8 cellular contexts compared by ENCODE assay signal in the genomic region with DNA sequence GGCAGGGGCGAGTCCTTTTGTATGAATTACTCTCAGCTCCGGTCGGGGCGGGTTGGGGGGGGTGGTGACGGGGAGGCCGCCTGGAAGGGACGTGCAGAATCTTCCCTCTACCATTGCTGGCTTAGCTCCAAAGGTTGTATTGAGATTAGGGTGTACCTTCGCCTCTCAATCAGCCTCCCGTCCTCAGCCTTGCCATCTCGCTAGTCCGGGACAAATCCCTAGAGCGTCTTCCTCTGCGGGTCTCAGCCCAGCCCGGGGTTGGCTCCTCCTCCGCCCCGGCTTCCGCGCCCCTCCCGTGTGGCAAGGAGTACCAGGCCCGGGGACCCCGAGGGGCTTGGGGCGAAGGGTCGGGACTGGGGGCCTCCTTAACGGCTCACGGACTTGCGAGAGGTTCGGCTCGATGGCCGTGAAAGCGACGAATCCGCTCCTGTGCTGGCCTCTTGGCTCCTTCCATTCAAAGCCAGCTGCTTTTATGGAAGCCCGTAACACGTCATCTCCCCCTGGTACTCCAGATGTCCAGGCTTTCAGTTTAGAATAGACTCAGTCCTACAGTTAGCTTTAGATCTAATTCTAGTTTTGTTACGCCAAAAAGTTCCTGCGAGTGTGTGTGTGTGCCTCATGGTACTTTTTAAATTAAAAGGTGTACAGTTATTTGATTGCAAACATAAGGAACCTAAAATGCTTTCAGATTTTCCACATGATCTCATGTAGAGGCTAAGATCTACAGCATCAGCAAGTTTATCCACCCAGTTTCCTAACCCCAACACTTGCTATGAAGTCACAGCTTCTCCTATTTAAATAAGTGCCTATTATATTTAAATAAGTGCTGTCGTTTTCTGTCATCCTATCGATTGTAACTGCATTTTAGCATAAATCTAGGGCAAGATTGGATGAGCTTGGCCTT. TPM values are rescaled to one million over a fixed set of nuclear protein-coding genes. Genes with fewer than 3 reads are reported as not detected.
DNase-seq lines count a peak whose midpoint lies in the region; ATAC-seq and TF ChIP-seq lines count a peak whose summit lies in the region.

No MANE protein-coding gene starts in this region.

- H4K20me1 ChIP-seq in OCI-LY3 (ENCODE audit: insufficient read depth, low read length), result peaks cover 32% of the 10 kb centered on the region

- H3K79me2 ChIP-seq in OCI-LY3 (ENCODE audit: low read length), result peaks cover 51% of the 10 kb centered on the region

- H3K9ac ChIP-seq in OCI-LY3 (ENCODE audit: low read length), result peak overlapping the region; percentile 90

- H3K4me1 ChIP-seq in OCI-LY3 (ENCODE audit: low read length), result peaks cover 42% of the 10 kb centered on the region

- H2AFZ ChIP-seq in OCI-LY3 (ENCODE audit: low read depth, low read length), result peak overlapping the region; percentile 17

- ATAC-seq in GM21390 (IDR thresholded peaks at IDR 0.05; ENCODE audit: unreplicated experiment), result peak; percentile 33
- ATAC-seq in activated naive CD4-positive, alpha-beta T cell treated with anti-CD3 and anti-CD28 coated beads, Interleukin-2, amount 50 U/mL, for 72 hours, result peak; percentile 31 to 57

- peak overlapping the region; percentile 100 for H3K27ac Mint-ChIP-seq in activated naive CD4-positive, alpha-beta T cell treated with anti-CD3 and anti-CD28 coated beads, Interleukin-2, amount 50 U/mL, for 72 hours

- H3K27me3 ChIP-seq in OCI-LY3 (ENCODE audit: low read depth, low read length), result no peaks in the 10 kb centered on the region

- peak overlapping the region; percentile 95 for H3K27ac ChIP-seq in OCI-LY3 (ENCODE audit: low read length)

- peaks cover 37% of the 10 kb centered on the region for H3K36me3 ChIP-seq in OCI-LY3 (replicated peaks; ENCODE audit: low read depth, low read length)

- peak overlapping the region; percentile 84 for H3K4me2 ChIP-seq in OCI-LY3 (ENCODE audit: low read length)

- no peak for TF ChIP-seq CTCF in OCI-LY3 (IDR thresholded peaks at IDR 0.05; ENCODE audit: low read depth, low read length)

- H3K9me3 ChIP-seq in OCI-LY3 (ENCODE audit: insufficient read depth, low read length), result no peaks in the 10 kb centered on the region

- intact Hi-C loops in cardiac septum (cut with DNase I) (loop anchor here (1.0 to 5.0 kb wide), 4 partner anchors 46 to 131 kb away; partner anchors contain the start of genes MTO1 and SLC17A5), posterior cingulate gyrus (cut with DNase I) (loop anchor here (1.0 kb wide), 2 partner anchors 59 to 133 kb away; no protein-coding TSS in a partner anchor)

- H3K36me3 Mint-ChIP-seq in activated naive CD4-positive, alpha-beta T cell treated with anti-CD3 and anti-CD28 coated beads, Interleukin-2, amount 50 U/mL, for 72 hours, result peaks cover 44 to 46% of the 10 kb centered on the region in 2 donors

- peak overlapping the region; percentile 92 for H3K4me3 ChIP-seq in OCI-LY3 (ENCODE audit: low read length)

- no peaks in the 10 kb centered on the region for H3K9me3 Mint-ChIP-seq in activated naive CD4-positive, alpha-beta T cell treated with anti-CD3 and anti-CD28 coated beads, Interleukin-2, amount 50 U/mL, for 72 hours

- DNase-seq in DMS 273 treated with DMSO at 0.1 percent for 48 hours (lab: John Stamatoyannopoulos, UW), result peak; percentile 79
- DNase-seq in HPDE6-E6E7 (ENCODE audit: extremely low spot score), result peak; percentile 60
- DNase-seq in activated naive CD4-positive, alpha-beta T cell treated with anti-CD3 and anti-CD28 coated beads, Interleukin-2, amount 50 U/mL, for 72 hours (ENCODE audit: low spot score in 2 of 2), result peak in 1 of 2 donors; percentile 75
- peak; percentile 89 for DNase-seq in cardiac septum (ENCODE audit: low spot score)
- peak in 8 of 10 donors; percentile 56 to 94 (median 69) for DNase-seq in posterior cingulate gyrus
- DNase-seq in NCI-H187 treated with DMSO at 0.1 percent for 48 hours (lab: John Stamatoyannopoulos, UW), result no peak

RNA-seq across cellular contexts. Expression of gene EEF1A1, which starts 0.8 kb away (rescaled TPM):
- over 10,000 TPM; 10,985 to 16,838 TPM for total RNA-seq in activated naive CD4-positive, alpha-beta T cell treated with anti-CD3 and anti-CD28 coated beads, Interleukin-2, amount 50 U/mL, for 72 hours
- total RNA-seq in cardiac septum, result 2,432 TPM
